Comparison of ENCODE assay signal across 9 cellular contexts in the genomic region with DNA sequence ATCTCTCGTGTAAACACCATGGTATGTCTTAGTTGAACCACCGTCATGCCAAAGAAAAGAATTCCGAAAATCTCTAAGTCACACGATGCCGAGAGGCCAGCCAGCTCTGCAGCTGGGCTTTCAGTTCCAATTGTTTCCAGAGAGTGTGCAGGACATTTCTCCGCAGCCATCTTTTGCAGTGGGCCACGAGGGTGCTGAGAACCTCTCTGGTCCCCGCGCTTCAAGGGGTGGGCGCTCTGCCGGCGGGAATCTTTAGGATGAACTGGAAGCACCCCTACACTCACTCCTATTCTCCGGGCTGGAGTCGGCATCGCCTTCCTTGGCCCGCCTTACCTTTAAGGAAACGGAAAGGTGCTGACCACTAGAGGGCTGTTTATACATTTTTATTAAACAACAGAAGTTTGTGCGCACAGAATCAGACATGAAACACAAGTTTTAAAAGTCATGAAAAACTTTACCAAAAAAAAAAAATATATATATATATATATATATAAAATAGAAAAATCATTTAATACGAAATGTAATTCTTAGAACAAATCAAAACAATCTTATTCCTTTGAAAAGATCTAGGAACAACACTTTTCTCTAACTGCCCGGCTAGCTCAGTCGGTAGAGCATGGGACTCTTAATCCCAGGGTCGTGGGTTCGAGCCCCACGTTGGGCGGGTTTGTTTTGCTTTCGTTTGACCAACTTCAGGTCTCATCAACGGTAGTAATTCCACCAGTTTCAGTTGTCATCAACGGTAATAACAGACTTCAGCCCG. TPM values are rescaled to one million over a fixed set of nuclear protein-coding genes. Genes with fewer than 3 reads are reported as not detected.
DNase-seq lines count a peak whose midpoint lies in the region; ATAC-seq and TF ChIP-seq lines count a peak whose summit lies in the region.
"Had no signal": no experiment of that assay in that cellular context is flagged by ENCODE, and none has a peak within 500 bp of the region (broad histone marks: within the 10 kb centered on the region; RNA-seq: fewer than 3 reads in every experiment).

No MANE protein-coding gene starts in this region.

- H3K36me3 ChIP-seq in IMR-90 (ENCODE audit: control insufficient read depth, insufficient read depth, low read length) (no peaks in the 10 kb centered on the region), neuron (ENCODE audit: insufficient read depth, low read length) (no peaks in the 10 kb centered on the region), stomach smooth muscle (ENCODE audit: control insufficient read depth in 2 of 2, insufficient read depth in 2 of 2, low read length in 2 of 2) (no peaks in the 10 kb centered on the region)

- H3K56ac ChIP-seq in IMR-90 (ENCODE audit: extremely low read depth, insufficient read depth, low read length): peak overlapping the region; percentile 57

- TF ChIP-seq POLR2A in IMR-90 (IDR thresholded peaks at IDR 0.05; ENCODE audit: low read depth, low read length): no peak; the same call in 1 of the 2 replicates

- intact Hi-C loops in IMR-90 (cut with micrococcal nuclease): loop anchor here (1.0 to 2.0 kb wide), 2 partner anchors 13 to 49 kb away; a partner anchor contains a TSS

- peak overlapping the region; percentile 91 for H3K27ac ChIP-seq in IMR-90 (ENCODE audit: insufficient read depth, low read length)
- H3K27ac ChIP-seq in RWPE1: peak overlapping the region; percentile 82
- H3K27ac ChIP-seq in foreskin keratinocyte: peak overlapping the region; percentile 12
- peak overlapping the region; percentile 49 for H3K27ac ChIP-seq in stomach smooth muscle (ENCODE audit: low read length)
- H3K27ac ChIP-seq: epithelial cell of prostate had no signal

- CTCF ChIA-PET in IMR-90 (lab: Yijun Ruan, JAX): interaction anchor here (0.7 to 0.9 kb wide), 6 partner anchors 8 to 1988 kb away, joined by 3 to 4 read pairs (median 4); no protein-coding TSS in a partner anchor
- CTCF ChIA-PET in RWPE1 (lab: Yijun Ruan, JAX): interaction anchor here (0.5 to 1.6 kb wide), 9 partner anchors 12 to 355 kb away, joined by 3 to 8 read pairs (median 4); a partner anchor contains a TSS

- no peaks in the 10 kb centered on the region for H3K27me3 ChIP-seq in IMR-90 (ENCODE audit: control insufficient read depth, insufficient read depth, low read length)
- no peaks in the 10 kb centered on the region for H3K27me3 ChIP-seq in foreskin keratinocyte
- H3K27me3 ChIP-seq in neuron (ENCODE audit: insufficient read depth, low read length): no peaks in the 10 kb centered on the region
- no peaks in the 10 kb centered on the region for H3K27me3 ChIP-seq in stomach smooth muscle (ENCODE audit: control insufficient read depth in 1 of 2, insufficient read depth in 2 of 2, low read length in 2 of 2)

- H2AK5ac ChIP-seq in IMR-90 (ENCODE audit: low read depth, low read length): no peak overlapping the region

- peak overlapping the region; percentile 59 for H2AK9ac ChIP-seq in IMR-90 (replicated peaks; ENCODE audit: low read depth, low read length, poor library complexity)

- in situ Hi-C loops in IMR-90 (cut with MboI; ENCODE audit: low sequenced_read_pairs): no loop called here

- H3K4me3 ChIP-seq in IMR-90 (ENCODE audit: insufficient read depth, low read depth, low read length) (peak overlapping the region; percentile 61), neuron (ENCODE audit: low read length) (peak overlapping the region; percentile 61), stomach smooth muscle (ENCODE audit: low read length in 2 of 2) (peak overlapping the region; percentile 66 to 76)

- peak overlapping the region; percentile 90 for H3K4me2 ChIP-seq in IMR-90 (ENCODE audit: low read depth, low read length)

- WGBS in IMR-90 (ENCODE audit: extremely low coverage in 2 of 2, insufficient read length in 1 of 2), 2 experiments: 2% methylated on average over 13 of the region's 29 CpGs; no CpG with 5 or more reads in 1 of the 2 experiments

- H3K79me1 ChIP-seq in IMR-90 (ENCODE audit: low read depth in 1 of 2, low read length in 2 of 2): no peaks in the 10 kb centered on the region

- peaks cover 2% of the 10 kb centered on the region; the same call in 1 of the 2 replicates for H3K9me1 ChIP-seq in IMR-90 (ENCODE audit: insufficient read depth, low read length)

- H3K23ac ChIP-seq in IMR-90 (ENCODE audit: low read depth, low read length): peak overlapping the region; percentile 49

- peak; percentile 73 for ATAC-seq in GM21367 (IDR thresholded peaks at IDR 0.05; ENCODE audit: unreplicated experiment)
- peak; percentile 86 for ATAC-seq in IMR-90 (ENCODE audit: low read depth)
- ATAC-seq in foreskin keratinocyte: peak; percentile 86

- H3K9ac ChIP-seq in IMR-90 (ENCODE audit: low read depth, low read length) (peak overlapping the region; percentile 70), stomach smooth muscle (ENCODE audit: low read length in 2 of 2) (peak overlapping the region; percentile 17 to 47)

- peak overlapping the region; percentile 77 for H3K4ac ChIP-seq in IMR-90 (ENCODE audit: low read depth, low read length)

- dilution Hi-C loops in IMR-90 (cut with HindIII; ENCODE audit: low sequenced_read_pairs, unreplicated experiment): no loop called here

- H4K5ac ChIP-seq in IMR-90 (ENCODE audit: low read depth, low read length): peak overlapping the region; percentile 86

- peak overlapping the region; percentile 93 for H4K91ac ChIP-seq in IMR-90 (ENCODE audit: insufficient read depth, low read depth, low read length)

- peak overlapping the region; percentile 66; the same call in 2 of the 3 replicates for H2BK15ac ChIP-seq in IMR-90 (ENCODE audit: low read depth, low read length)

- H3K18ac ChIP-seq in IMR-90 (ENCODE audit: low read depth, low read length): peak overlapping the region; percentile 89

- peak; percentile 17; the same call in 1 of the 2 replicates for TF ChIP-seq RAD21 in IMR-90 (IDR thresholded peaks at IDR 0.05; ENCODE audit: low read length)

- peak overlapping the region; percentile 81 for H2BK5ac ChIP-seq in IMR-90 (ENCODE audit: low read depth, low read length, poor library complexity, severe bottlenecking)

- no TSS peak for BruUV-seq in IMR-90 (replicated peaks; lab: Mats Ljungman, UMichigan)

- H4K20me1 ChIP-seq in IMR-90 (ENCODE audit: insufficient read depth, low read length): no peaks in the 10 kb centered on the region

- no peaks in the 10 kb centered on the region for H3K9me3 ChIP-seq in IMR-90 (ENCODE audit: control insufficient read depth, insufficient read depth, low read length)
- no peaks in the 10 kb centered on the region for H3K9me3 ChIP-seq in neuron (ENCODE audit: low read length)
- no peaks in the 10 kb centered on the region for H3K9me3 ChIP-seq in stomach smooth muscle (ENCODE audit: control insufficient read depth in 2 of 2, low read length in 2 of 2)

- peak overlapping the region; percentile 87 for H3K14ac ChIP-seq in IMR-90 (replicated peaks; ENCODE audit: low read depth, low read length)

- H2BK120ac ChIP-seq in IMR-90 (ENCODE audit: low read depth, low read length): peak overlapping the region; percentile 80; the same call in 1 of the 2 replicates

- peak overlapping the region; percentile 75 for H2BK20ac ChIP-seq in IMR-90 (ENCODE audit: low read depth, low read length)

- peak overlapping the region; percentile 42 to 46; a peak in 3 of 4 replicates for H4K8ac ChIP-seq in IMR-90 (ENCODE audit: low read depth in 2 of 2, low read length in 2 of 2)

- H3K4me1 ChIP-seq in IMR-90 (ENCODE audit: control insufficient read depth, insufficient read depth, low read length) (peaks cover 2% of the 10 kb centered on the region), foreskin keratinocyte (peaks cover 3% of the 10 kb centered on the region), neuron (ENCODE audit: insufficient read depth, low read length) (peaks cover 6% of the 10 kb centered on the region), stomach smooth muscle (ENCODE audit: control insufficient read depth, insufficient read depth, low read length) (no peaks in the 10 kb centered on the region)

- POLR2A ChIA-PET in IMR-90 (lab: Charles Lee; ENCODE audit: unreplicated experiment) (interaction anchor here (0.5 kb wide), 1 partner anchor 68 kb away, joined by 10 read pairs; no protein-coding TSS in a partner anchor), RWPE1 (lab: Yijun Ruan, JAX; ENCODE audit: low non-redundant PET) (interaction anchor here (0.5 kb wide), 1 partner anchor 322 kb away, joined by 3 read pairs; no protein-coding TSS in a partner anchor)

- TF ChIP-seq CTCF in IMR-90 (conservative IDR thresholded peaks at IDR 0.05; ENCODE audit: low read depth, low read length) (peak; percentile 47), RWPE1 (conservative IDR thresholded peaks at IDR 0.05; ENCODE audit: low read depth) (peak; percentile 66), foreskin keratinocyte (conservative IDR thresholded peaks at IDR 0.05) (peak; percentile 70)

- DNase-seq in CD1c-positive myeloid dendritic cell (ENCODE audit: extremely low spot score) (peak; percentile 85), IMR-90 (peak; percentile 81), RWPE1 (ENCODE audit: low spot score) (peak; percentile 84), foreskin keratinocyte (peak; percentile 44 to 68)
- DNase-seq in activated gamma-delta T cell treated with anti-CD3 and anti-CD28 coated beads, Interleukin-2, amount 50 U/mL, for 16 hours (ENCODE audit: low read depth): peak; percentile 57

- peak overlapping the region; percentile 96 for H2AFZ ChIP-seq in IMR-90 (replicated peaks; ENCODE audit: low read length, poor library complexity)
- H2AFZ ChIP-seq in neuron (ENCODE audit: low read depth, low read length): peak overlapping the region; percentile 87

TF ChIP-seq in IMR-90, 13 proteins besides CTCF, POLR2A, EP300 and RAD21:
- TF ChIP-seq MAZ (IDR thresholded peaks at IDR 0.05; ENCODE audit: borderline replicate concordance, low read depth, low read length): 0 out of 2 replicates have a peak, but pooled peaks have one; percentile 6
- TF ChIP-seq FOS (IDR thresholded peaks at IDR 0.05; ENCODE audit: low read depth, low read length): peak; percentile 97
- TF ChIP-seq BHLHE40 (IDR thresholded peaks at IDR 0.05; ENCODE audit: low read depth, low read length): peak; percentile 68; the same call in 1 of the 2 replicates
- TF ChIP-seq RCOR1 (IDR thresholded peaks at IDR 0.05; ENCODE audit: insufficient replicate concordance, low read length): no peak

RNA-seq across cellular contexts. Expression of a gene that starts 12.5 kb away (rescaled TPM):
- 217 and 485 TPM in 2 replicates for total RNA-seq in IMR-90 (2012; rRNA removed)
- 354 and 392 TPM in 2 replicates for polyA plus RNA-seq in IMR-90 (2012; rRNA removed)
- polyA plus RNA-seq in IMR-90 (2012; cell fraction: cytosol; rRNA removed): 33.6 and 79.5 TPM in 2 replicates
- 6.7 and 91.3 TPM in 2 replicates for polyA plus RNA-seq in IMR-90 (2012; cell fraction: nucleus; rRNA removed; ENCODE audit: low replicate concordance)
- total RNA-seq in foreskin keratinocyte: 186 and 197 TPM in 2 replicates
- polyA plus RNA-seq in foreskin keratinocyte: 206 and 222 TPM in 2 replicates

RNA-seq across cellular contexts. Expression of a gene that starts 48.9 kb away (rescaled TPM):
- total RNA-seq in IMR-90 (2012; rRNA removed) (0.83 and 1.4 TPM in 2 replicates), foreskin keratinocyte (0.49 and 1.0 TPM in 2 replicates)
- polyA plus RNA-seq in IMR-90 (2012; rRNA removed) (12.6 and 13.2 TPM in 2 replicates), foreskin keratinocyte (0.42 and 0.92 TPM in 2 replicates)
- polyA plus RNA-seq in IMR-90 (2012; cell fraction: cytosol; rRNA removed): 10.8 and 17.1 TPM in 2 replicates
- polyA plus RNA-seq in IMR-90 (2012; cell fraction: nucleus; rRNA removed; ENCODE audit: low replicate concordance): 42.6 and 102 TPM in 2 replicates

Comparison
In these comparisons a context has a peak if more than half of its experiments do, and no peak if none do; other contexts are left out.
1. Peak in every context shown above with its lines: DNase-seq, ATAC-seq, H3K4me3 ChIP-seq and H3K27ac ChIP-seq.
2. H3K27ac ChIP-seq: peak in every context shown above with its lines; median percentile 91 in IMR-90; 82 in RWPE1; 49 in stomach smooth muscle; 12 in foreskin keratinocyte.